Comparison of ENCODE assay signal across 1 cellular context in genomic region chr20:38029453-38029852, GRCh38.
A peak's percentile ranks its signal among the peaks of the same experiment; 100 is the strongest.
TF ChIP-seq lines count a peak whose summit lies in the region.

No MANE protein-coding gene starts in this region.

TF ChIP-seq in HepG2, 621 proteins besides CTCF, POLR2A, EP300 and RAD21:
- TF ChIP-seq RBFOX2 (IDR thresholded peaks at IDR 0.05; ENCODE audit: low read depth, low read length) (0 out of 2 replicates have a peak, but pooled peaks have one; percentile 5), MNT (IDR thresholded peaks at IDR 0.05) (no peak), MAFK (conservative IDR thresholded peaks at IDR 0.05 in 1 of 2, IDR thresholded peaks at IDR 0.05 in 1 of 2; ENCODE audit: low read length in 2 of 2) (no peak), ZNF121 (CRISPR knock-in tag; IDR thresholded peaks at IDR 0.05) (peak; percentile 23; the same call in 1 of the 2 replicates)
